In the genomic region with DNA sequence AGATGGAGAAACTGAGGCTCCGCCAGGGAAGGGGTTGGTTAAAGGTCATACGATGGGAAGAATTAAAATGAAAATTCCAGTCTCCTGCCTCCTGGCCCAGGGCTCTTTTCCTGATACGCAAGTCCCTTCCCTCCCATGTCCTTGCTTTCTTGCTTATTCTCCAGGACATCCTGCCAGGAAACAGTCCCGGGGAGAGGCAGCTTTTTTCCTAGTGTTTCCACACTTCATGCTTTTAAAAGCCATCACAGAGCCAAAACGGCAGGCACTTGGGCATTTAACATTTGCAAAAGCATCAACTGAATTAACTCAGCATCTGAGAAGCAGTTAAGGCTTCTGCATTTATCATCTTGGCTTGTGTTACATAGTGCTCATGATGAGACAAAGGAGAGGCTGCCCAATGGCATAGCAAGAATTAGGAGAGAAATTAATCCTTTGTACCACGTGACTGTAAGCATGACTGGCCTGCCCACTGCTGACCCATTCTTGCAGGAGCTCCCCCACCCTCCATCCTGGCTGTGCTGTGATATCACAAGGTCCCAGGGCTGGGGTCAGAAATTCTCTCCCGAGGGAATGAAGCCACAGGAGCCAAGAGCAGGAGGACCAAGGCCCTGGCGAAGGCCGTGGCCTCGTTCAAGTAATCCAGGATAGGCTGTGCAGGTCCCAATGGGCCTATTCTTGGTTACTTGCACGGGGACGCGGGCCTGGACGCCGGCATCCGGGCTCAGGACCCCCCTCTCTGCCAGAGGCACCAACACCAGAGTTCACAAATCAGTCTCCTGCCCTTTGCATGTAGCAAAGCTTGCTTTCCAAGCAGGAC, we compare ENCODE assay signal across 18 cellular contexts. TPM values are rescaled to one million over a fixed set of nuclear protein-coding genes. Genes with fewer than 3 reads are reported as not detected.
DNase-seq lines count a peak whose midpoint lies in the region; ATAC-seq, FAIRE-seq and TF ChIP-seq lines count a peak whose summit lies in the region.
"Had no signal": no experiment of that assay in that cellular context is flagged by ENCODE, and none has a peak within 500 bp of the region (broad histone marks: within the 10 kb centered on the region; RNA-seq: fewer than 3 reads in every experiment).

No MANE protein-coding gene starts in this region.

- no peak overlapping the region for H2AFZ ChIP-seq in K562 (ENCODE audit: low read depth, low read length)
- H2AFZ ChIP-seq: hepatocyte had no signal

- in situ Hi-C loops in K562 (cut with MboI), result no loop called here

- H4K20me1 ChIP-seq in K562 (replicated peaks; ENCODE audit: control insufficient read depth, insufficient read depth, low read length), result no peaks in the 10 kb centered on the region

- no peak overlapping the region for H3K4me3 Mint-ChIP-seq in nephron progenitor cell
- H3K4me3 Mint-ChIP-seq: activated T-helper 17 cell treated with anti-CD3 and anti-CD28 coated beads, Interleukin-2, amount 50 U/mL, for 72 hours; H9; T-helper 2 cell treated with Interferon-gamma antibody and Interleukin-4, amounts not matched to agents 5 μg/mL and 100 μg/mL, for 36 hours had no signal

- H3K4me3 ChIP-seq in K562 (no peak overlapping the region), heart right ventricle (peak overlapping the region in 1 of 10 donors; percentile 6), upper lobe of right lung (no peak overlapping the region), tibial nerve (no peak overlapping the region)
- H3K4me3 ChIP-seq: hepatocyte had no signal

- POLR2A ChIA-PET in K562 (lab: Yijun Ruan, JAX), result interaction anchor here (0.5 to 2.0 kb wide), 5 partner anchors 10 to 410 kb away, joined by 3 to 4 read pairs (median 3); no protein-coding TSS in a partner anchor

- no peaks in the 10 kb centered on the region for H3K9me3 Mint-ChIP-seq in nephron progenitor cell
- H3K9me3 Mint-ChIP-seq: activated T-helper 17 cell treated with anti-CD3 and anti-CD28 coated beads, Interleukin-2, amount 50 U/mL, for 72 hours; H9; T-helper 2 cell treated with Interferon-gamma antibody and Interleukin-4, amounts not matched to agents 5 μg/mL and 100 μg/mL, for 36 hours had no signal

- H3K27ac ChIP-seq in K562 (ENCODE audit: extremely low read depth, low read depth, low read length), result no peak overlapping the region
- H3K27ac ChIP-seq in heart right ventricle, result peak overlapping the region; percentile 11 to 84 (median 66)
- peak overlapping the region; percentile 63 for H3K27ac ChIP-seq in upper lobe of right lung
- H3K27ac ChIP-seq in tibial nerve, result peak overlapping the region in 2 of 4 donors; percentile 45 to 47
- H3K27ac ChIP-seq: hepatocyte had no signal

- 37% methylated on average over 16 of the region's 16 CpGs for WGBS in K562 (ENCODE audit: insufficient coverage, low coverage, missing lambda C conversion rate)
- 58 to 66% methylated on average over 16 of the region's 16 CpGs for WGBS in heart right ventricle, 2 donors
- 68 to 74% methylated on average over 10 to 16 of the region's 16 CpGs for WGBS in tibial nerve, 2 donors

- peaks cover 2% of the 10 kb centered on the region for H3K27me3 Mint-ChIP-seq in nephron progenitor cell (ENCODE audit: low read depth, poor library complexity)
- H3K27me3 Mint-ChIP-seq: activated T-helper 17 cell treated with anti-CD3 and anti-CD28 coated beads, Interleukin-2, amount 50 U/mL, for 72 hours had no signal

- BruUV-seq in K562 (replicated peaks; lab: Mats Ljungman, UMichigan), result no TSS peak

- no peak for TF ChIP-seq CTCF in K562 (IDR thresholded peaks at IDR 0.05 in 2 of 3, conservative IDR thresholded peaks at IDR 0.05 in 1 of 3; ENCODE audit: insufficient read depth in 2 of 3, low read depth in 1 of 3, low read length in 3 of 3)
- TF ChIP-seq CTCF in heart right ventricle (IDR thresholded peaks at IDR 0.05), result no peak
- TF ChIP-seq CTCF in nephron progenitor cell (IDR thresholded peaks at IDR 0.05), result no peak
- no peak for TF ChIP-seq CTCF in upper lobe of right lung (IDR thresholded peaks at IDR 0.05)
- TF ChIP-seq CTCF in tibial nerve (IDR thresholded peaks at IDR 0.05), result no peak

- peaks cover 30% of the 10 kb centered on the region for H3K36me3 Mint-ChIP-seq in nephron progenitor cell (ENCODE audit: low read depth)

- 0 out of 5 replicates have a peak, but pooled peaks cover 0 to 4% of the 10 kb centered on the region in 2 experiments for H3K27me3 ChIP-seq in K562 (ENCODE audit: control insufficient read depth in 2 of 2, insufficient read depth in 2 of 2, low read length in 2 of 2)
- no peaks in the 10 kb centered on the region for H3K27me3 ChIP-seq in heart right ventricle
- no peaks in the 10 kb centered on the region for H3K27me3 ChIP-seq in upper lobe of right lung
- no peaks in the 10 kb centered on the region for H3K27me3 ChIP-seq in tibial nerve
- H3K27me3 ChIP-seq: hepatocyte had no signal

- peak overlapping the region in 1 of 2 experiments; percentile 47; a peak in 2 of 4 replicates for H3K9ac ChIP-seq in K562 (ENCODE audit: insufficient read depth in 1 of 2, low read depth in 2 of 2, low read length in 2 of 2)

- H3K79me2 ChIP-seq in K562 (ENCODE audit: control insufficient read depth, insufficient read depth, low read length), result no peaks in the 10 kb centered on the region

- H3K36me3 ChIP-seq in K562 (ENCODE audit: control insufficient read depth, insufficient read depth, low read length) (no peaks in the 10 kb centered on the region), heart right ventricle (peaks cover 0 to 63% (median 0%) of the 10 kb centered on the region in 9 donors), upper lobe of right lung (peaks cover 4% of the 10 kb centered on the region), tibial nerve (peaks cover 0 to 63% (median 0%) of the 10 kb centered on the region in 3 donors)

- CTCF ChIA-PET in K562 (lab: Yijun Ruan, JAX; ENCODE audit: low intra/inter-chr PET ratio), result no interaction called here

- TF ChIP-seq POLR2A in K562 (conservative IDR thresholded peaks at IDR 0.05) (no peak), tibial nerve (IDR thresholded peaks at IDR 0.05) (no peak)

- DNase-seq in K562 (ENCODE audit: extremely low read depth in 1 of 4, low spot score in 3 of 4), result no peak
- DNase-seq in heart right ventricle, result no peak
- no peak for DNase-seq in nephron progenitor cell
- DNase-seq in upper lobe of right lung, result no peak
- DNase-seq in tibial nerve (ENCODE audit: low spot score in 2 of 2), result no peak
- DNase-seq in posterior vena cava (ENCODE audit: low spot score), result no peak
- no peak for DNase-seq in SKM-1 (lab: John Stamatoyannopoulos, UW; ENCODE audit: unreplicated experiment)
- DNase-seq: activated CD4-positive, CD25-positive, alpha-beta regulatory T cell; AML-193; effector memory CD4-positive, alpha-beta T cell; NCI-H1092; NCI-H2081 treated with DMSO at 0.1 percent for 48 hours; SHP77 treated with DMSO at 0.1 percent for 48 hours had no signal

- no peak for FAIRE-seq in K562 (lab: Jason Lieb, UNC)
- FAIRE-seq: islet of Langerhans had no signal

- H3K9me3 ChIP-seq in K562 (replicated peaks; ENCODE audit: control insufficient read depth, insufficient read depth, low read depth, low read length) (no peaks in the 10 kb centered on the region), heart right ventricle (no peaks in the 10 kb centered on the region), upper lobe of right lung (no peaks in the 10 kb centered on the region), tibial nerve (no peaks in the 10 kb centered on the region)

- H3K4me1 Mint-ChIP-seq in nephron progenitor cell, result peaks cover 10% of the 10 kb centered on the region
- H3K4me1 Mint-ChIP-seq: activated T-helper 17 cell treated with anti-CD3 and anti-CD28 coated beads, Interleukin-2, amount 50 U/mL, for 72 hours had no signal

- H3K27ac Mint-ChIP-seq in nephron progenitor cell, result peak overlapping the region; percentile 67
- H3K27ac Mint-ChIP-seq: activated T-helper 17 cell treated with anti-CD3 and anti-CD28 coated beads, Interleukin-2, amount 50 U/mL, for 72 hours; T-helper 2 cell treated with Interferon-gamma antibody and Interleukin-4, amounts not matched to agents 5 μg/mL and 100 μg/mL, for 36 hours had no signal

- intact Hi-C loops in K562 (cut with micrococcal nuclease), result loop anchor here (5.0 to 10.0 kb wide), 2 partner anchors 414 to 1242 kb away; no protein-coding TSS in a partner anchor
- intact Hi-C loops in heart right ventricle (cut with DNase I), result loop anchor here in 3 of 10 donors (1.0 to 5.0 kb wide), 2 partner anchors 114 to 117 kb away; no protein-coding TSS in a partner anchor
- intact Hi-C loops in upper lobe of right lung (cut with DNase I), result loop anchor here (5.0 kb wide), 1 partner anchor 112 kb away; no protein-coding TSS in a partner anchor
- intact Hi-C loops in posterior vena cava (cut with DNase I), result loop anchor here in 1 of 2 donors (5.0 kb wide), 1 partner anchor 112 kb away; no protein-coding TSS in a partner anchor

- ATAC-seq in K562 (no peak), heart right ventricle (peak; percentile 22 to 67 (median 48)), upper lobe of right lung (no peak)
- ATAC-seq: activated T-helper 17 cell treated with anti-CD3 and anti-CD28 coated beads, Interleukin-2, amount 50 U/mL, for 72 hours had no signal

- H3K9me1 ChIP-seq in K562 (ENCODE audit: control insufficient read depth, insufficient read depth, low read length), result peaks cover 2% of the 10 kb centered on the region

- TF ChIP-seq EP300 in K562 (IDR thresholded peaks at IDR 0.05; ENCODE audit: low read length), result no peak
- TF ChIP-seq EP300 in tibial nerve (IDR thresholded peaks at IDR 0.05), result no peak

- H3K4me1 ChIP-seq in K562 (replicated peaks in 1 of 2; ENCODE audit: control insufficient read depth in 2 of 2, insufficient read depth in 2 of 2, low read length in 2 of 2) (peaks cover 0 to 7% of the 10 kb centered on the region in 2 experiments; a peak in 2 of 5 replicates), heart right ventricle (peaks cover 10 to 62% (median 28%) of the 10 kb centered on the region in 9 donors), upper lobe of right lung (peaks cover 23% of the 10 kb centered on the region), tibial nerve (peaks cover 0 to 37% (median 18%) of the 10 kb centered on the region in 4 donors)

- H3K4me2 ChIP-seq in K562 (ENCODE audit: insufficient read depth, low read length), result no peak overlapping the region
- H3K4me2 ChIP-seq: hepatocyte had no signal

- TF ChIP-seq RAD21 in K562 (CRISPR knock-in tag; conservative IDR thresholded peaks at IDR 0.05 in 1 of 2, IDR thresholded peaks at IDR 0.05 in 1 of 2), result no peak

RNA-seq across cellular contexts. Expression of gene VILL, which starts 21.6 kb away (rescaled TPM):
- 21.1 and 67.2 TPM in 2 replicates for total RNA-seq in K562 (2011; cell fraction: chromatin; rRNA removed; ENCODE audit: low replicate concordance)
- 38.7 and 48.8 TPM in 2 replicates for total RNA-seq in K562 (2011; cell fraction: nucleolus; rRNA removed)
- total RNA-seq in K562 (2011; cell fraction: nucleoplasm; rRNA removed), result 25.6 and 29.8 TPM in 2 replicates
- total RNA-seq in K562 (2014; rRNA removed) (12.6 and 17.4 TPM in 2 replicates), K562 (2014; rRNA removed; fragmentation: Illumina TruSeq; extraction: Trizol) (3.3 and 4.3 TPM in 2 replicates), K562 (2015; rRNA removed; fragmentation: Illumina TruSeq; extraction: Trizol) (8.8 and 9.2 TPM in 2 replicates), K562 (2021) (12.4 and 13.4 TPM in 2 replicates), heart right ventricle (1 to 10 TPM; 1.2 to 3.7 (median 2.1) TPM), upper lobe of right lung (8.9 TPM), tibial nerve (10 to 100 TPM; 13.6 to 16.5 (median 15.3) TPM), posterior vena cava (1 to 10 TPM; 3.4 to 5.9 TPM)
- polyA plus RNA-seq in K562 (2011; rRNA removed) (7.7 and 10.6 TPM in 2 replicates), K562 (2014; fragmentation: Illumina TruSeq; extraction: Trizol) (8.7 and 9.8 TPM in 2 replicates), K562 (2014; fragmentation: Nextera tagmentation; extraction: Ambion mirVana) (under 1 TPM; 0.11 to 0.49 TPM), K562 (2014; rRNA removed) (16.0 and 18.1 TPM in 2 replicates), heart right ventricle (1 to 10 TPM; 4.8 to 6.4 TPM)
- 9.8 and 17.0 TPM in 2 replicates for polyA plus RNA-seq in K562 (2011; cell fraction: cytosol; rRNA removed)
- polyA plus RNA-seq in K562 (2011; cell fraction: nucleus; rRNA removed), result 51.3 and 85.1 TPM in 2 replicates
- 10.0 and 15.4 TPM in 2 replicates for polyA plus RNA-seq in K562 (2012)
- 10.8 and 11.9 TPM in 2 replicates for polyA minus RNA-seq in K562 (2011; rRNA and poly(A)+ RNA removed)
- 2.6 and 4.9 TPM in 2 replicates for polyA minus RNA-seq in K562 (2011; cell fraction: cytosol; rRNA and poly(A)+ RNA removed)
- polyA minus RNA-seq in K562 (2011; cell fraction: nucleus; rRNA and poly(A)+ RNA removed), result 32.0 and 33.5 TPM in 2 replicates

Comparison
In these comparisons a context has a peak if more than half of its experiments do, and no peak if none do; other contexts are left out.
1. ATAC-seq: peak in heart right ventricle (8 of 8); none in K562 (single experiment) and upper lobe of right lung (single experiment).